8 cellular contexts compared by ENCODE assay signal in the genomic region with DNA sequence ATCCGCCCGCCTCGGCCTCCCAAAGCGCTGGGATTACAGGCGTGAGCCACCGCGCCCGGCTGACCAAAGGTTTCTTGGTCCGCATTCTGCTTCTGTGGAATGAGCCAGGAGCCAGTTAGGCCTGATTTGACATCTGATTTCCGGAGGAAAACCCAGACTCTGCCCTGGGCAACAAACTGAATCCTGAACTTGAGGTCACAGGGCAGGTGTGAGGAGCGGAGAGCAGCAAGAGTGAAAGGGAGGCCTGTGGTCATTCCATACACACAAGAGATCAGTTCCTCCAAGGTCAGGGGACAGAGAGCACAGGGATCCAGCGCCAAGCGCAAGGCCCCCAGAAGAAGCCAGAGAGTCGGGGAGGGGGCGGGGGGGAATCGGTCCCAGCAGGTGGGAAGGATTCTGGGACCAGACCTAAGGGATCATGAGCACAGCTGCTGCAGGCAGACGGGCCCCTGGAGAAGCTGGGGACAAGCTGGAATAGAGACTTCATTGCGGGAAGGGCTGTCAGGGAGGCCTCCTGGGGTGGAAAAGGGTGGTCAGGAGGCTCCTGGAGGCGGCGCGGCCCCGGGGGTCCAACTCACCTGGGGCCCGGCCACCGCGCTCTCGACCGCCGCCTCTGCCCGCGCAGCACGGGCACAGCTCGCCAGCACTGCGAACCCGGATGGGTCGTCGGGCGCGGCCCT. TPM values are rescaled to one million over a fixed set of nuclear protein-coding genes. Genes with fewer than 3 reads are reported as not detected.
DNase-seq lines count a peak whose midpoint lies in the region; ATAC-seq, FAIRE-seq and TF ChIP-seq lines count a peak whose summit lies in the region.

No MANE protein-coding gene starts in this region.

- H3K36me3 Mint-ChIP-seq in IgD-negative memory B cell, result peaks cover 3% of the 10 kb centered on the region

- no peak for FAIRE-seq in bronchial epithelial cell (lab: Jason Lieb, UNC)

- H3K4me1 ChIP-seq in lower lobe of right lung, result peaks cover 33% of the 10 kb centered on the region
- H3K4me1 ChIP-seq in urinary bladder (ENCODE audit: insufficient read depth), result no peaks in the 10 kb centered on the region

- H3K27ac ChIP-seq in lower lobe of right lung (peak overlapping the region; percentile 99), urinary bladder (ENCODE audit: low read depth) (peak overlapping the region; percentile 49)

- H3K36me3 ChIP-seq in GM06990 (ENCODE audit: control insufficient read depth, insufficient read depth, low read length), result peaks cover 2% of the 10 kb centered on the region
- H3K36me3 ChIP-seq in bronchial epithelial cell (ENCODE audit: control insufficient read depth, insufficient read depth, low read length), result peaks cover 3% of the 10 kb centered on the region
- H3K36me3 ChIP-seq in lower lobe of right lung, result peaks cover 4% of the 10 kb centered on the region
- H3K36me3 ChIP-seq in urinary bladder (ENCODE audit: insufficient read depth), result no peaks in the 10 kb centered on the region

- no peaks in the 10 kb centered on the region for H3K9me3 Mint-ChIP-seq in IgD-negative memory B cell

- no peak for TF ChIP-seq CTCF in GM06990 (IDR thresholded peaks at IDR 0.05; ENCODE audit: insufficient read depth, low read length, poor library complexity, severe bottlenecking)
- TF ChIP-seq CTCF in bronchial epithelial cell (IDR thresholded peaks at IDR 0.05; ENCODE audit: insufficient read depth, low read length, severe bottlenecking), result no peak
- TF ChIP-seq CTCF in lower lobe of right lung (IDR thresholded peaks at IDR 0.05), result no peak

- 18% methylated on average over 37 of the region's 38 CpGs for WGBS in urinary bladder

- ATAC-seq in lower lobe of right lung, result peak in 1 of 2 donors; percentile 1
- no peak for ATAC-seq in HG03457 (IDR thresholded peaks at IDR 0.05; ENCODE audit: unreplicated experiment)

- H3K27me3 ChIP-seq in GM06990 (replicated peaks; ENCODE audit: control insufficient read depth, insufficient read depth, low read length), result no peaks in the 10 kb centered on the region
- no peaks in the 10 kb centered on the region for H3K27me3 ChIP-seq in bronchial epithelial cell (ENCODE audit: control insufficient read depth, insufficient read depth, low read length)
- no peaks in the 10 kb centered on the region for H3K27me3 ChIP-seq in lower lobe of right lung (ENCODE audit: low read depth)

- no peaks in the 10 kb centered on the region for H3K9me3 ChIP-seq in lower lobe of right lung

- peaks cover 9 to 16% (median 13%) of the 10 kb centered on the region in 3 donors for H3K4me1 Mint-ChIP-seq in IgD-negative memory B cell

- H3K27me3 Mint-ChIP-seq in IgD-negative memory B cell, result no peaks in the 10 kb centered on the region

- H3K4me3 ChIP-seq in GM06990 (replicated peaks; ENCODE audit: low read depth, low read length) (peak overlapping the region; percentile 94), bronchial epithelial cell (ENCODE audit: low read depth, low read length) (peak overlapping the region; percentile 95), lower lobe of right lung (peak overlapping the region; percentile 99), urinary bladder (ENCODE audit: low read depth, low read length) (peak overlapping the region; percentile 71)

- H3K27ac Mint-ChIP-seq in IgD-negative memory B cell, result peak overlapping the region in 2 of 3 donors; percentile 86 to 97

- peak overlapping the region; percentile 96 to 100 (median 97) for H3K4me3 Mint-ChIP-seq in IgD-negative memory B cell

- DNase-seq in GM06990 (ENCODE audit: extremely low read depth, insufficient read length) (no peak), bronchial epithelial cell (ENCODE audit: low read depth) (no peak), lower lobe of right lung (no peak), NCI-H774 (lab: John Stamatoyannopoulos, UW) (no peak)
- DNase-seq in activated CD8-positive, alpha-beta memory T cell treated with anti-CD3 and anti-CD28 coated beads, Interleukin-2, amount 50 U/mL, for 4 hours, result no peak

- intact Hi-C loops in lower lobe of right lung (cut with DNase I), result no loop called here

RNA-seq across cellular contexts. Expression of gene SHPK, which starts 0.4 kb away (rescaled TPM):
- polyA plus RNA-seq in IgD-negative memory B cell (7.0 TPM), urinary bladder (8.0 TPM)
- total RNA-seq in bronchial epithelial cell (7.6 and 9.0 TPM in 2 replicates), lower lobe of right lung (10.6 TPM), urinary bladder (12.6 TPM)

RNA-seq across cellular contexts. Expression of gene CTNS, which starts 0.9 kb away (rescaled TPM):
- polyA plus RNA-seq in IgD-negative memory B cell (13.0 TPM), urinary bladder (13.8 TPM)
- total RNA-seq in bronchial epithelial cell (15.0 and 31.3 TPM in 2 replicates), lower lobe of right lung (21.1 TPM), urinary bladder (10.6 TPM)

RNA-seq across cellular contexts. Expression of gene TRPV1, which starts 26.4 kb away (rescaled TPM):
- polyA plus RNA-seq in IgD-negative memory B cell, result 2.5 TPM
- total RNA-seq in bronchial epithelial cell, result 1.6 and 2.0 TPM in 2 replicates
- total RNA-seq in lower lobe of right lung, result 3.4 TPM
- 4.5 TPM for total RNA-seq in urinary bladder
- 4.0 TPM for polyA plus RNA-seq in urinary bladder

RNA-seq across cellular contexts. Expression of gene TAX1BP3, which starts 32.8 kb away (rescaled TPM):
- 72.1 TPM for polyA plus RNA-seq in IgD-negative memory B cell
- 150 and 200 TPM in 2 replicates for total RNA-seq in bronchial epithelial cell
- total RNA-seq in lower lobe of right lung, result 82.8 TPM
- 64.2 TPM for total RNA-seq in urinary bladder
- polyA plus RNA-seq in urinary bladder, result 129 TPM

RNA-seq across cellular contexts. Expression of gene EMC6, which starts 33.0 kb away (rescaled TPM):
- polyA plus RNA-seq in IgD-negative memory B cell (81.8 TPM), urinary bladder (77.1 TPM)
- total RNA-seq in bronchial epithelial cell (21.3 and 26.1 TPM in 2 replicates), lower lobe of right lung (32.9 TPM), urinary bladder (7.8 TPM)
